ENCODE assay signal across 8 cellular contexts in genomic region chr2:229852565-229852964, GRCh38.
DNase-seq lines count a peak whose midpoint lies in the region; ATAC-seq lines count a peak whose summit lies in the region.

No MANE protein-coding gene starts in this region.

- ATAC-seq in GM19397 (IDR thresholded peaks at IDR 0.05; ENCODE audit: unreplicated experiment), result peak; percentile 76
- peak; percentile 80 for ATAC-seq in HG03571 (IDR thresholded peaks at IDR 0.05; ENCODE audit: unreplicated experiment)
- ATAC-seq in activated T-cell treated with anti-CD3 and anti-CD28 coated beads, Interleukin-2, amount 50 U/mL, for 4 hours, result peak; percentile 83 to 84
- ATAC-seq in left cardiac atrium, result peak; percentile 74 to 81
- ATAC-seq in HG03025 (IDR thresholded peaks at IDR 0.05; ENCODE audit: low FRiP score, unreplicated experiment), result no peak

- peak; percentile 49 for DNase-seq in activated T-cell treated with anti-CD3 and anti-CD28 coated beads, Interleukin-2, amount 50 U/mL, for 4 hours
- DNase-seq in left cardiac atrium (peak; percentile 53), RPMI8226 (no peak), ureter (ENCODE audit: low spot score) (no peak)
- peak in 5 of 6 experiments; percentile 21 to 57 (median 55) for DNase-seq in stimulated activated naive CD4-positive, alpha-beta T cell (lab: John Stamatoyannopoulos, UW)

- intact Hi-C loops in left cardiac atrium (cut with DNase I), result loop anchor here in 1 of 2 donors (10.0 kb wide), 1 partner anchor 52 kb away; no protein-coding TSS in a partner anchor

- peaks cover 70% of the 10 kb centered on the region for H3K4me1 Mint-ChIP-seq in activated T-cell treated with anti-CD3 and anti-CD28 coated beads, Interleukin-2, amount 50 U/mL, for 4 hours (ENCODE audit: low read depth)

- no peaks in the 10 kb centered on the region for H3K9me3 Mint-ChIP-seq in activated T-cell treated with anti-CD3 and anti-CD28 coated beads, Interleukin-2, amount 50 U/mL, for 4 hours

- H3K4me3 Mint-ChIP-seq in activated T-cell treated with anti-CD3 and anti-CD28 coated beads, Interleukin-2, amount 50 U/mL, for 4 hours, result peak overlapping the region; percentile 24

- H3K27me3 Mint-ChIP-seq in activated T-cell treated with anti-CD3 and anti-CD28 coated beads, Interleukin-2, amount 50 U/mL, for 4 hours (ENCODE audit: low read depth), result no peaks in the 10 kb centered on the region

- H3K36me3 Mint-ChIP-seq in activated T-cell treated with anti-CD3 and anti-CD28 coated beads, Interleukin-2, amount 50 U/mL, for 4 hours (ENCODE audit: insufficient read depth), result peaks cover 28% of the 10 kb centered on the region

Comparison
In these comparisons a context has a peak if more than half of its experiments do, and no peak if none do; other contexts are left out.
1. DNase-seq: peak in activated T-cell treated with anti-CD3 and anti-CD28 coated beads, Interleukin-2, amount 50 U/mL, for 4 hours (single experiment), left cardiac atrium (single experiment) and stimulated activated naive CD4-positive, alpha-beta T cell (5 of 6); none in RPMI8226 (single experiment) and ureter (single experiment).